Comparison of ENCODE assay signal across 10 cellular contexts in the genomic region with DNA sequence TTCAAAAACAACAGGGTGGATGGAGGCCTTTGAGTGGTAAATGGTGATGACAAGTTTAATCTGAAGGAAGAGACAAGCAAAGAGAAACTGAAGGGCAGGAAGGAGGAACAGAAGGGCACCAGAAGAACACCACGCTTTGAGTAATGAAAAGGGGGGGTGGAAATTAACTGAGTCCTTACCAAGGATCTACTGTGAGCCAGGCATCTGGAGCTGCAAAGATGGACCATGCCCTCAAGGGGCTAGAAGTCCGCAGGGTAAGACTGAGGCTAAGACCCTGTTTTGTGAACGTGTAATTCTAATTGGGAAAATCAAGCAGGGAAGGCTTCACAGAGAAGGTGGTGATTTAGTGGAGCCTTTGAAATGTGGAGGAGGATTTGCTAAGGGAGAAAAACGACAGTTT. TPM values are rescaled to one million over a fixed set of nuclear protein-coding genes. Genes with fewer than 3 reads are reported as not detected.
DNase-seq lines count a peak whose midpoint lies in the region; ATAC-seq, FAIRE-seq and TF ChIP-seq lines count a peak whose summit lies in the region.
"Had no signal": no experiment of that assay in that cellular context is flagged by ENCODE, and none has a peak within 500 bp of the region (broad histone marks: within the 10 kb centered on the region; RNA-seq: fewer than 3 reads in every experiment).

No MANE protein-coding gene starts in this region.

- H3K4me2 ChIP-seq in endothelial cell of umbilical vein (ENCODE audit: insufficient read depth, low read length): no peak overlapping the region

- peak overlapping the region; percentile 67 for H3K4me3 Mint-ChIP-seq in T-helper 2 cell treated with Interferon-gamma antibody and Interleukin-4, amounts not matched to agents 5 μg/mL and 100 μg/mL, for 36 hours
- peak overlapping the region; percentile 58 to 91 (median 90) for H3K4me3 Mint-ChIP-seq in T-cell

- peaks cover 17% of the 10 kb centered on the region for H3K4me1 Mint-ChIP-seq in T-helper 2 cell treated with Interferon-gamma antibody and Interleukin-4, amounts not matched to agents 5 μg/mL and 100 μg/mL, for 36 hours (ENCODE audit: low read depth)
- H3K4me1 Mint-ChIP-seq in T-cell: peaks cover 24 to 34% (median 31%) of the 10 kb centered on the region in 3 donors

- no peak overlapping the region for H3K27ac Mint-ChIP-seq in T-helper 2 cell treated with Interferon-gamma antibody and Interleukin-4, amounts not matched to agents 5 μg/mL and 100 μg/mL, for 36 hours
- H3K27ac Mint-ChIP-seq in T-cell: peak overlapping the region in 1 of 2 donors; percentile 3

- TSS peak; percentile 22 for BruUV-seq in endothelial cell of umbilical vein (replicated peaks; lab: Mats Ljungman, UMichigan)

- no peaks in the 10 kb centered on the region for H3K36me3 Mint-ChIP-seq in T-helper 2 cell treated with Interferon-gamma antibody and Interleukin-4, amounts not matched to agents 5 μg/mL and 100 μg/mL, for 36 hours (ENCODE audit: low read depth)
- no peaks in the 10 kb centered on the region for H3K36me3 Mint-ChIP-seq in T-cell

- no peaks in the 10 kb centered on the region for H3K79me2 ChIP-seq in endothelial cell of umbilical vein (ENCODE audit: control insufficient read depth, insufficient read depth, low read length)

- CTCF ChIA-PET in T-cell (lab: Charles Lee) (interaction anchor here (0.5 to 2.3 kb wide), 5 partner anchors 10 to 130 kb away, joined by 3 to 7 read pairs (median 4); partner anchors contain the start of gene DSN1 (in 1 of the 2)), endothelial cell of umbilical vein (lab: Charles Lee) (interaction anchor here (1.0 to 2.4 kb wide), 4 partner anchors 8 to 25 kb away, joined by 3 to 9 read pairs (median 6); no protein-coding TSS in a partner anchor)

- no peaks in the 10 kb centered on the region for H3K9me3 Mint-ChIP-seq in T-helper 2 cell treated with Interferon-gamma antibody and Interleukin-4, amounts not matched to agents 5 μg/mL and 100 μg/mL, for 36 hours
- no peaks in the 10 kb centered on the region for H3K9me3 Mint-ChIP-seq in T-cell

- no peak overlapping the region for H3K9ac ChIP-seq in endothelial cell of umbilical vein (replicated peaks; ENCODE audit: extremely low read depth, insufficient read depth, low read length)

- H2AFZ ChIP-seq in endothelial cell of umbilical vein (ENCODE audit: low read depth, low read length): no peak overlapping the region

- TF ChIP-seq CTCF in endothelial cell of umbilical vein (IDR thresholded peaks at IDR 0.05; ENCODE audit: extremely low read depth in 1 of 2, insufficient read depth in 1 of 2, low read depth in 1 of 2, low read length in 2 of 2): no peak
- TF ChIP-seq CTCF in sigmoid colon (IDR thresholded peaks at IDR 0.05): no peak
- no peak for TF ChIP-seq CTCF in foreskin fibroblast (IDR thresholded peaks at IDR 0.05; ENCODE audit: low read depth, low read length)

- 86 to 88% methylated on average over 4 of the region's 4 CpGs for WGBS in sigmoid colon, 2 donors

- TF ChIP-seq POLR2A in endothelial cell of umbilical vein (IDR thresholded peaks at IDR 0.05; ENCODE audit: low read depth, low read length) (no peak), sigmoid colon (IDR thresholded peaks at IDR 0.05) (no peak)

- TF ChIP-seq EP300 in sigmoid colon (IDR thresholded peaks at IDR 0.05): no peak

- H3K4me3 ChIP-seq in endothelial cell of umbilical vein (replicated peaks in 1 of 3; ENCODE audit: insufficient read depth in 1 of 3, low read depth in 1 of 3, low read length in 3 of 3): no peak overlapping the region
- peak overlapping the region in 2 of 4 donors; percentile 90 to 98 for H3K4me3 ChIP-seq in sigmoid colon
- H3K4me3 ChIP-seq in foreskin fibroblast (ENCODE audit: low read depth in 1 of 2, low read length in 2 of 2): peak overlapping the region in 1 of 2 donors; percentile 80

- H3K27ac ChIP-seq in endothelial cell of umbilical vein (ENCODE audit: insufficient read depth, low read depth, low read length): no peak overlapping the region
- H3K27ac ChIP-seq in sigmoid colon: peak overlapping the region; percentile 63 to 84 (median 83)

- H4K20me1 ChIP-seq in endothelial cell of umbilical vein (replicated peaks; ENCODE audit: control insufficient read depth, extremely low read depth, insufficient read depth, low read length): no peaks in the 10 kb centered on the region

- dilution Hi-C loops in endothelial cell of umbilical vein (cut with MboI; ENCODE audit: extremely low pct_ligation_motif_present, low sequenced_read_pairs): no loop called here

- POLR2A ChIA-PET in T-cell (lab: Charles Lee): interaction anchor here (0.6 to 0.7 kb wide), 3 partner anchors 11 to 132 kb away, joined by 3 to 4 read pairs (median 4); no protein-coding TSS in a partner anchor
- POLR2A ChIA-PET in endothelial cell of umbilical vein (lab: Charles Lee): interaction anchor here (0.7 to 1.2 kb wide), 2 partner anchors 15 to 78 kb away, joined by 3 to 8 read pairs; no protein-coding TSS in a partner anchor

- peaks cover 11% of the 10 kb centered on the region for H3K4me1 ChIP-seq in endothelial cell of umbilical vein (ENCODE audit: control insufficient read depth, extremely low read depth, insufficient read depth, low read length)
- peaks cover 0 to 27% (median 21%) of the 10 kb centered on the region in 4 donors for H3K4me1 ChIP-seq in sigmoid colon

- intact Hi-C loops in endothelial cell of umbilical vein (cut with micrococcal nuclease) (no loop called here), sigmoid colon (cut with DNase I) (loop anchor here (10.0 kb wide), 1 partner anchor 279 kb away; no protein-coding TSS in a partner anchor)

- no peaks in the 10 kb centered on the region for H3K27me3 Mint-ChIP-seq in T-helper 2 cell treated with Interferon-gamma antibody and Interleukin-4, amounts not matched to agents 5 μg/mL and 100 μg/mL, for 36 hours (ENCODE audit: low read depth)
- H3K27me3 Mint-ChIP-seq in T-cell: no peaks in the 10 kb centered on the region

- no peak for FAIRE-seq in endothelial cell of umbilical vein (lab: Jason Lieb, UNC)

- ATAC-seq in T-cell (replicated peaks in 1 of 4) (no peak), HG03039 (IDR thresholded peaks at IDR 0.05; ENCODE audit: unreplicated experiment) (no peak)

- H3K9me1 ChIP-seq in endothelial cell of umbilical vein (replicated peaks; ENCODE audit: control insufficient read depth, extremely low read depth, insufficient read depth, low read length): no peaks in the 10 kb centered on the region

- H3K9me3 ChIP-seq in endothelial cell of umbilical vein (replicated peaks; ENCODE audit: control insufficient read depth, insufficient read depth, low read length): no peaks in the 10 kb centered on the region
- no peaks in the 10 kb centered on the region for H3K9me3 ChIP-seq in sigmoid colon

- DNase-seq in T-helper 2 cell treated with Interferon-gamma antibody and Interleukin-4, amounts not matched to agents 5 μg/mL and 100 μg/mL, for 36 hours (ENCODE audit: low spot score): no peak
- no peak for DNase-seq in T-helper 2 cell
- DNase-seq in T-cell: no peak
- no peak for DNase-seq in endothelial cell of umbilical vein (ENCODE audit: low read depth, low spot score)
- DNase-seq in sigmoid colon: no peak
- no peak for DNase-seq in islet precursor cell
- DNase-seq in foreskin fibroblast: no peak
- DNase-seq: activated gamma-delta T cell treated with Interleukin-2 at 50 U/mL for 16 hours, SW 1271 had no signal

- H3K27me3 ChIP-seq in endothelial cell of umbilical vein (ENCODE audit: control insufficient read depth in 2 of 2, insufficient read depth in 2 of 2, low read length in 2 of 2) (no peaks in the 10 kb centered on the region), sigmoid colon (no peaks in the 10 kb centered on the region)

- H3K36me3 ChIP-seq in endothelial cell of umbilical vein (ENCODE audit: control insufficient read depth in 2 of 2, extremely low read depth in 1 of 2, insufficient read depth in 2 of 2, low read length in 2 of 2): no peaks in the 10 kb centered on the region
- H3K36me3 ChIP-seq in sigmoid colon: no peaks in the 10 kb centered on the region

TF ChIP-seq in endothelial cell of umbilical vein, 7 proteins besides CTCF, POLR2A, EP300 and RAD21 (continues in another document):
- no peak for TF ChIP-seq GATA2 (IDR thresholded peaks at IDR 0.05; ENCODE audit: insufficient read depth, insufficient read length, low read depth, low read length)
- TF ChIP-seq, protein P1, sequence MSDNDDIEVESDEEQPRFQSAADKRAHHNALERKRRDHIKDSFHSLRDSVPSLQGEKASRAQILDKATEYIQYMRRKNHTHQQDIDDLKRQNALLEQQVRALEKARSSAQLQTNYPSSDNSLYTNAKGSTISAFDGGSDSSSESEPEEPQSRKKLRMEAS (IDR thresholded peaks at IDR 0.05; ENCODE audit: insufficient read depth, insufficient read length): no peak
- TF ChIP-seq EZH2 (IDR thresholded peaks at IDR 0.05; ENCODE audit: borderline replicate concordance, low read depth, low read length, severe bottlenecking): no peak
- no peak for TF ChIP-seq MYC (IDR thresholded peaks at IDR 0.05; ENCODE audit: low read depth, low read length)
- no peak for TF ChIP-seq FOS (IDR thresholded peaks at IDR 0.05; ENCODE audit: borderline replicate concordance, insufficient read depth, low read length)
- TF ChIP-seq POLR2AphosphoS5 (IDR thresholded peaks at IDR 0.05; ENCODE audit: insufficient read depth, low read depth, low read length): no peak

RNA-seq across cellular contexts. Expression of gene NDRG3, which starts 1.6 kb away (rescaled TPM):
- total RNA-seq in T-cell (10 to 100 TPM; 25.8 to 29.5 (median 28.3) TPM), endothelial cell of umbilical vein (27.7 and 28.4 TPM in 2 replicates), sigmoid colon (10 to 100 TPM; 28.5 to 38.9 (median 31.5) TPM)
- polyA plus RNA-seq in endothelial cell of umbilical vein (20.9 and 25.7 TPM in 2 replicates), sigmoid colon (10 to 100 TPM; 21.6 to 32.1 (median 25.9) TPM)
- polyA plus RNA-seq in endothelial cell of umbilical vein (2011; cell fraction: cytosol; rRNA removed): 26.2 and 27.1 TPM in 2 replicates
- 20.9 and 22.9 TPM in 2 replicates for polyA plus RNA-seq in endothelial cell of umbilical vein (2011; cell fraction: nucleus; rRNA removed)
- 29.1 and 29.3 TPM in 2 replicates for polyA plus RNA-seq in endothelial cell of umbilical vein (2012)
- polyA minus RNA-seq in endothelial cell of umbilical vein: 35.4 and 37.9 TPM in 2 replicates
- 28.2 TPM for polyA minus RNA-seq in endothelial cell of umbilical vein (2011; cell fraction: cytosol; rRNA and poly(A)+ RNA removed)
- 9.5 and 13.4 TPM in 2 replicates for polyA minus RNA-seq in endothelial cell of umbilical vein (2011; cell fraction: nucleus; rRNA and poly(A)+ RNA removed)

RNA-seq across cellular contexts. Expression of gene DSN1, which starts 29.3 kb away (rescaled TPM):
- 10 to 100 TPM; 10.1 to 13.6 (median 11.1) TPM for total RNA-seq in T-cell
- total RNA-seq in endothelial cell of umbilical vein: 24.4 and 25.0 TPM in 2 replicates
- polyA plus RNA-seq in endothelial cell of umbilical vein: 8.4 and 11.0 TPM in 2 replicates
- 19.3 and 19.9 TPM in 2 replicates for polyA plus RNA-seq in endothelial cell of umbilical vein (2011; cell fraction: cytosol; rRNA removed)
- 14.6 and 21.5 TPM in 2 replicates for polyA plus RNA-seq in endothelial cell of umbilical vein (2011; cell fraction: nucleus; rRNA removed)
- polyA plus RNA-seq in endothelial cell of umbilical vein (2012): 14.0 and 19.3 TPM in 2 replicates
- polyA minus RNA-seq in endothelial cell of umbilical vein: 9.1 and 12.0 TPM in 2 replicates
- polyA minus RNA-seq in endothelial cell of umbilical vein (2011; cell fraction: cytosol; rRNA and poly(A)+ RNA removed): 17.6 TPM
- 10.7 and 11.1 TPM in 2 replicates for polyA minus RNA-seq in endothelial cell of umbilical vein (2011; cell fraction: nucleus; rRNA and poly(A)+ RNA removed)
- total RNA-seq in sigmoid colon: 1 to 10 TPM; 4.4 to 6.4 (median 5.5) TPM
- polyA plus RNA-seq in sigmoid colon: 10 to 100 TPM in 2 of 3 donors, 1 to 10 TPM in 1; 7.8 to 11.7 (median 11.6) TPM
